Comparison of ENCODE assay signal across 23 cellular contexts in genomic region chr18:6843308-6843707, GRCh38.
A peak's percentile ranks its signal among the peaks of the same experiment; 100 is the strongest.
DNase-seq lines count a peak whose midpoint lies in the region; FAIRE-seq and TF ChIP-seq lines count a peak whose summit lies in the region.
"Had no signal": no experiment of that assay in that cellular context is flagged by ENCODE, and none has a peak within 500 bp of the region (broad histone marks: within the 10 kb centered on the region; RNA-seq: fewer than 3 reads in every experiment).

No MANE protein-coding gene starts in this region.

- H3K4me3 Mint-ChIP-seq in glutamatergic neuron (ENCODE audit: unreplicated experiment) = no peak overlapping the region
- H3K4me3 Mint-ChIP-seq: B cell; CD4-positive, alpha-beta memory T cell; CD4-positive, CD25-positive, alpha-beta regulatory T cell; CD8-positive, alpha-beta memory T cell had no signal

- H3K79me2 ChIP-seq in H1 (ENCODE audit: control insufficient read depth in 1 of 2, insufficient read depth in 2 of 2, low read length in 2 of 2) = no peaks in the 10 kb centered on the region
- H3K79me2 ChIP-seq in neural cell (replicated peaks; ENCODE audit: insufficient read depth, low read length) = no peaks in the 10 kb centered on the region

- H3K4me1 ChIP-seq in H1 (replicated peaks in 1 of 4; ENCODE audit: control insufficient read depth in 3 of 4, insufficient read depth in 4 of 4, low read length in 3 of 4) = peaks cover 0 to 5% (median 0%) of the 10 kb centered on the region in 4 experiments; a peak in 1 of 7 replicates
- H3K4me1 ChIP-seq: A549; BLaER1 treated with 17β-estradiol and CSF1 and Interleukin-3, amounts not matched to agents 10 nM and 100 nM had no signal

- no peak overlapping the region for H3K56ac ChIP-seq in H1 (replicated peaks; ENCODE audit: insufficient read length, low read depth, low read length)

- H3K9ac ChIP-seq in H1 (replicated peaks in 1 of 4; ENCODE audit: extremely low read depth in 1 of 4, low read depth in 3 of 4, low read length in 3 of 4) (no peak overlapping the region), neural cell (ENCODE audit: low read length) (peak overlapping the region; percentile 1)
- H3K9ac ChIP-seq: BLaER1 treated with 17β-estradiol and CSF1 and Interleukin-3, amounts not matched to agents 10 nM and 100 nM had no signal

- no peak overlapping the region for H3K18ac ChIP-seq in H1 (ENCODE audit: extremely low read depth, low read length)

- H3K27ac ChIP-seq in H1 (ENCODE audit: low read depth, low read length) (no peak overlapping the region), neural cell (ENCODE audit: low read length) (peak overlapping the region; percentile 53)
- H3K27ac ChIP-seq: 22Rv1; A549; BLaER1 treated with 17β-estradiol and CSF1 and Interleukin-3, amounts not matched to agents 10 nM and 100 nM; C4-2B had no signal

- H3K23me2 ChIP-seq in H1 (ENCODE audit: low read depth, low read length) = no peaks in the 10 kb centered on the region

- H2AK5ac ChIP-seq in H1 (ENCODE audit: low read depth, low read length) = no peak overlapping the region

- peaks cover 4% of the 10 kb centered on the region for H3F3A ChIP-seq in neural cell (ENCODE audit: insufficient read depth, low read length, poor library complexity, severe bottlenecking)

- peak; percentile 7 for FAIRE-seq in H1 (lab: Jason Lieb, UNC)
- FAIRE-seq: A549, G401.6, GM12891, GM19239 had no signal

- TF ChIP-seq CTCF in H1 (IDR thresholded peaks at IDR 0.05; ENCODE audit: control extremely low read depth in 1 of 3, insufficient read depth in 1 of 3, low read depth in 1 of 3, low read length in 3 of 3) = no peak
- no peak for TF ChIP-seq CTCF in glutamatergic neuron (IDR thresholded peaks at IDR 0.05; ENCODE audit: partially characterized antibody, unreplicated experiment)
- TF ChIP-seq CTCF in neural cell (IDR thresholded peaks at IDR 0.05; ENCODE audit: poor library complexity, severe bottlenecking) = no peak

- H2BK12ac ChIP-seq in H1 (ENCODE audit: low read depth, low read length) = no peak overlapping the region

- POLR2A ChIA-PET in H1 (lab: Charles Lee; ENCODE audit: partially characterized antibody) = no interaction called here

- CTCF ChIA-PET in H1 (lab: Charles Lee; ENCODE audit: partially characterized antibody) = no interaction called here

- no peak overlapping the region for H3K4me3 ChIP-seq in H1 (ENCODE audit: extremely low read depth in 1 of 4, insufficient read depth in 2 of 4, low read depth in 3 of 4, low read length in 4 of 4)
- H3K4me3 ChIP-seq in neural cell (ENCODE audit: low read length) = peak overlapping the region; percentile 36
- H3K4me3 ChIP-seq: A549; BLaER1 treated with 17β-estradiol and CSF1 and Interleukin-3, amounts not matched to agents 10 nM and 100 nM had no signal

- H3K4me2 ChIP-seq in H1 (ENCODE audit: insufficient read depth in 1 of 2, low read depth in 2 of 2, low read length in 2 of 2) (no peak overlapping the region), neural cell (ENCODE audit: low read length) (peak overlapping the region; percentile 18)
- H3K4me2 ChIP-seq: A549; BLaER1 treated with 17β-estradiol and CSF1 and Interleukin-3, amounts not matched to agents 10 nM and 100 nM had no signal

- H2BK15ac ChIP-seq in H1 (ENCODE audit: low read length) = no peak overlapping the region

- H3K23ac ChIP-seq in H1 (ENCODE audit: insufficient read length) = no peak overlapping the region

- no peak for TF ChIP-seq RAD21 in H1 (IDR thresholded peaks at IDR 0.05 in 1 of 2, conservative IDR thresholded peaks at IDR 0.05 in 1 of 2; ENCODE audit: low read depth in 2 of 2, low read length in 2 of 2)
- no peak for TF ChIP-seq RAD21 in neural cell (conservative IDR thresholded peaks at IDR 0.05)

- TF ChIP-seq EP300 in H1 (IDR thresholded peaks at IDR 0.05; ENCODE audit: borderline replicate concordance in 1 of 2, low read depth in 2 of 2, low read length in 2 of 2) (no peak), neural cell (conservative IDR thresholded peaks at IDR 0.05; ENCODE audit: poor library complexity, severe bottlenecking) (no peak)

- H2BK120ac ChIP-seq in H1 (replicated peaks; ENCODE audit: low read depth, low read length) = no peak overlapping the region

- no peak overlapping the region for H4K91ac ChIP-seq in H1 (replicated peaks; ENCODE audit: insufficient read length, low read length)

- H3K14ac ChIP-seq in H1 (ENCODE audit: insufficient read length) = no peak overlapping the region

- H3K27me3 ChIP-seq in H1 (replicated peaks in 1 of 4; ENCODE audit: control insufficient read depth in 3 of 4, extremely low read depth in 1 of 4, insufficient read depth in 3 of 4, low read length in 3 of 4) (no peaks in the 10 kb centered on the region), neural cell (ENCODE audit: insufficient read depth, low read depth, low read length) (no peaks in the 10 kb centered on the region)
- H3K27me3 ChIP-seq: BLaER1 treated with 17β-estradiol and CSF1 and Interleukin-3, amounts not matched to agents 10 nM and 100 nM had no signal

- no peak overlapping the region for H4K8ac ChIP-seq in H1 (ENCODE audit: extremely low read depth, insufficient read depth, low read length)

- no peaks in the 10 kb centered on the region for H3K79me1 ChIP-seq in H1 (ENCODE audit: low read depth, low read length)

- TF ChIP-seq POLR2A in H1 (IDR thresholded peaks at IDR 0.05; ENCODE audit: control extremely low read depth in 1 of 2, low read depth in 2 of 2, low read length in 2 of 2) = no peak

- H3K27me3 Mint-ChIP-seq in glutamatergic neuron (ENCODE audit: unreplicated experiment) = no peaks in the 10 kb centered on the region
- H3K27me3 Mint-ChIP-seq: B cell; CD4-positive, alpha-beta memory T cell; CD4-positive, CD25-positive, alpha-beta regulatory T cell had no signal

- H2AFZ ChIP-seq in H1 (ENCODE audit: low read length) (no peak overlapping the region), neural cell (ENCODE audit: low read depth, low read length) (no peak overlapping the region)

- H2BK5ac ChIP-seq in H1 (ENCODE audit: low read depth, low read length) = no peak overlapping the region

- no peaks in the 10 kb centered on the region for H3K36me3 Mint-ChIP-seq in glutamatergic neuron (ENCODE audit: unreplicated experiment)
- H3K36me3 Mint-ChIP-seq: CD4-positive, alpha-beta memory T cell; CD4-positive, CD25-positive, alpha-beta regulatory T cell; CD8-positive, alpha-beta memory T cell had no signal

- no peak overlapping the region for H4K5ac ChIP-seq in H1 (ENCODE audit: insufficient read length, low read depth, low read length)

- peaks cover 9% of the 10 kb centered on the region for H3K4me1 Mint-ChIP-seq in glutamatergic neuron (ENCODE audit: low read depth, unreplicated experiment)
- H3K4me1 Mint-ChIP-seq: B cell; CD4-positive, alpha-beta memory T cell; CD4-positive, CD25-positive, alpha-beta regulatory T cell; CD8-positive, alpha-beta memory T cell had no signal

- peak overlapping the region; percentile 17 for H3K27ac Mint-ChIP-seq in glutamatergic neuron (ENCODE audit: unreplicated experiment)
- H3K27ac Mint-ChIP-seq: B cell; CD4-positive, alpha-beta memory T cell; CD4-positive, CD25-positive, alpha-beta regulatory T cell; CD8-positive, alpha-beta memory T cell had no signal

- H4K20me1 ChIP-seq in H1 (replicated peaks in 1 of 2; ENCODE audit: control insufficient read depth in 1 of 2, insufficient read depth in 2 of 2, low read length in 2 of 2) = no peaks in the 10 kb centered on the region
- no peaks in the 10 kb centered on the region for H4K20me1 ChIP-seq in neural cell (ENCODE audit: insufficient read depth)
- H4K20me1 ChIP-seq: BLaER1 treated with 17β-estradiol and CSF1 and Interleukin-3, amounts not matched to agents 10 nM and 100 nM had no signal

- H2BK20ac ChIP-seq in H1 (ENCODE audit: low read length) = no peak overlapping the region

- DNase-seq in H1 (ENCODE audit: low read depth in 1 of 2, low spot score in 2 of 2) (no peak), glutamatergic neuron (no peak), DMS79 treated with DMSO at 0.1 percent for 48 hours (lab: John Stamatoyannopoulos, UW) (no peak), NCI-H446 treated with DMSO at 0.1 percent for 48 hours (lab: John Stamatoyannopoulos, UW) (no peak), SW480 (ENCODE audit: low spot score) (no peak)
- DNase-seq: AML-193; CD4-positive, alpha-beta memory T cell; CD4-positive, CD25-positive, alpha-beta regulatory T cell; CD8-positive, alpha-beta memory T cell; COR-L47; DMS 273 treated with DMSO at 0.1 percent for 48 hours; DMS153; DMS79; GF-D8 had no signal

- WGBS in H1 (ENCODE audit: extremely low coverage in 1 of 2, insufficient coverage in 1 of 2, insufficient read length in 1 of 2, insufficient replicate concordance in 2 of 2, low coverage in 1 of 2, low lambda C conversion rate in 2 of 2, missing lambda C conversion rate in 1 of 2), 2 experiments = 78% methylated on average over 2 of the region's 2 CpGs; no CpG with 5 or more reads in 1 of the 2 experiments

- H3K9me3 ChIP-seq in H1 (ENCODE audit: insufficient read depth in 2 of 2, low read depth in 1 of 2, low read length in 1 of 2) (no peaks in the 10 kb centered on the region), neural cell (ENCODE audit: low read length) (no peaks in the 10 kb centered on the region)
- H3K9me3 ChIP-seq: A549; BLaER1 treated with 17β-estradiol and CSF1 and Interleukin-3, amounts not matched to agents 10 nM and 100 nM had no signal

- H3K9me3 Mint-ChIP-seq in glutamatergic neuron (ENCODE audit: unreplicated experiment) = no peaks in the 10 kb centered on the region

- H3K9me2 ChIP-seq in neural cell (ENCODE audit: insufficient read depth, low read length) = no peaks in the 10 kb centered on the region

- H3K4ac ChIP-seq in H1 (replicated peaks; ENCODE audit: insufficient read length, low read depth, low read length) = no peak overlapping the region

- H3K36me3 ChIP-seq in H1 (ENCODE audit: control insufficient read depth in 2 of 4, insufficient read depth in 4 of 4, low read length in 3 of 4) (no peaks in the 10 kb centered on the region), neural cell (ENCODE audit: insufficient read depth, low read length) (no peaks in the 10 kb centered on the region)
- H3K36me3 ChIP-seq: BLaER1 treated with 17β-estradiol and CSF1 and Interleukin-3, amounts not matched to agents 10 nM and 100 nM had no signal

TF ChIP-seq in H1, 55 proteins besides CTCF, POLR2A, EP300 and RAD21:
- TF ChIP-seq JUND (IDR thresholded peaks at IDR 0.05; ENCODE audit: low read length) (no peak), BRCA1 (IDR thresholded peaks at IDR 0.05; ENCODE audit: low read depth, low read length) (no peak)
TF ChIP-seq in H1: peak in this region for 0.
